8 cellular contexts compared by ENCODE assay signal in the genomic region with DNA sequence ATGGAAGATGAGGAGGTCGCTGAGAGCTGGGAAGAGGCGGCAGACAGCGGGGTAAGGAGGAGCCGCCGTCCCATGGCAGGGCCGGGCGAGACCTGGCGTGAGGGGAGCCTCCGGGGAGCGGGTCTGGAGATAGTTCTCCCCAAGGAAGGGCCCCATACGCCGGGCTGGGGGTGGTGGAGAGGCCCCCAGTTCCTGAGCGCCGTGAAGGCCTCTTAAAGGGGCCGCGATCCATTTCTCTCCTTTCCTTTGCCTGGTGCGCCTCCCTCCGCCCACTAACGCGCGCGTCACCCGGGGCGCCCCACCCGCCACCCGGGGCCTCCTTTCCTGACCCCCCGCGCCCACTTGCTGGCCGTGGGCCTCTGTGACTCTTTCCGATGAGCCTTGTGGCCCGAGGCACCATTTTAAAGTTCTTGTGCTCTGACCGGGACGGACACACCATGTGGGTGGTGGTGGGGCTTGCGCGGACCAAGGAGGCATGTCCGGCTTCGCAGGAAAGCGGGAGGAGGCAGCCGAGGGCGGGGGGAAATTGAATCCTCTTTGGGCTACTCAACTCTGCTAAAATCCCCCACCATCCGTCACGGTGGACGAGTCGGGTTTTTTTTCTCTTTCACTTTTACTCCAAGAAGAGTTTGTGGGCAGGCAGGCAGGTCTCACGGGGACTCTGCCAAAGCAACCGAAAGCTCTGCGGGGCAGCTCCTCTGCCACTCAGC. TPM values are rescaled to one million over a fixed set of nuclear protein-coding genes. Genes with fewer than 3 reads are reported as not detected.
DNase-seq lines count a peak whose midpoint lies in the region; ATAC-seq and TF ChIP-seq lines count a peak whose summit lies in the region.

No MANE protein-coding gene starts in this region.

- CTCF ChIA-PET in Caco-2 (lab: Charles Lee), result interaction anchor here (0.6 to 0.7 kb wide), 3 partner anchors 15 to 288 kb away, joined by 3 to 6 read pairs (median 3); a partner anchor contains a TSS
- CTCF ChIA-PET in PC-9 (lab: Charles Lee), result interaction anchor here (0.6 to 1.3 kb wide), 5 partner anchors 15 to 733 kb away, joined by 3 to 4 read pairs (median 3); a partner anchor contains a TSS

- H3K9me3 ChIP-seq in Caco-2 (no peaks in the 10 kb centered on the region), PC-9 (ENCODE audit: insufficient read depth, low read depth) (no peaks in the 10 kb centered on the region), neural cell (ENCODE audit: low read length) (no peaks in the 10 kb centered on the region)

- peak; percentile 60 for TF ChIP-seq RAD21 in neural cell (conservative IDR thresholded peaks at IDR 0.05)

- H3K9me3 Mint-ChIP-seq in Caco-2 (ENCODE audit: unreplicated experiment), result no peaks in the 10 kb centered on the region
- no peaks in the 10 kb centered on the region for H3K9me3 Mint-ChIP-seq in activated T-helper 1 cell treated with anti-CD3 and anti-CD28 coated beads, Interleukin-12 subunit alpha, Interleukin-12 subunit beta, Interleukin-2, Interleukin-4 antibody, amounts not matched to agents 30 ng/mL and 10 ng/mL and 1 ng/mL, durations not matched to agents 14 hours and 24 hours and 36 hours
- no peaks in the 10 kb centered on the region for H3K9me3 Mint-ChIP-seq in stimulated activated naive CD8-positive, alpha-beta T cell treated with anti-CD3 and anti-CD28 coated beads, Interleukin-15, amount 100 ng/mL, for 72 hours

- no peaks in the 10 kb centered on the region for H3K36me3 ChIP-seq in Caco-2 (ENCODE audit: control insufficient read depth, insufficient read depth, low read length)
- H3K36me3 ChIP-seq in PC-9 (ENCODE audit: low read depth), result no peaks in the 10 kb centered on the region
- no peaks in the 10 kb centered on the region for H3K36me3 ChIP-seq in neural cell (ENCODE audit: insufficient read depth, low read length)

- H3K4me1 Mint-ChIP-seq in Caco-2 (ENCODE audit: low read depth, unreplicated experiment), result peaks cover 8% of the 10 kb centered on the region
- peaks cover 44% of the 10 kb centered on the region for H3K4me1 Mint-ChIP-seq in activated T-helper 1 cell treated with anti-CD3 and anti-CD28 coated beads, Interleukin-12 subunit alpha, Interleukin-12 subunit beta, Interleukin-2, Interleukin-4 antibody, amounts not matched to agents 30 ng/mL and 10 ng/mL and 1 ng/mL, durations not matched to agents 14 hours and 24 hours and 36 hours (ENCODE audit: low read depth)
- H3K4me1 Mint-ChIP-seq in stimulated activated naive CD8-positive, alpha-beta T cell treated with anti-CD3 and anti-CD28 coated beads, Interleukin-15, amount 100 ng/mL, for 72 hours, result peaks cover 37% of the 10 kb centered on the region

- intact Hi-C loops in Caco-2 (cut with micrococcal nuclease; ENCODE audit: unreplicated experiment), result loop anchor here (2.0 to 10.0 kb wide), 3 partner anchors 15 to 840 kb away; a partner anchor contains a TSS
- intact Hi-C loops in PC-9 (cut with micrococcal nuclease; ENCODE audit: unreplicated experiment), result loop anchor here (5.0 kb wide), 2 partner anchors 75 to 355 kb away; a partner anchor contains a TSS
- intact Hi-C loops in activated T-helper 1 cell treated with anti-CD3 and anti-CD28 coated beads, Interleukin-12 subunit alpha, Interleukin-12 subunit beta, Interleukin-2, Interleukin-4 antibody, amounts not matched to agents 30 ng/mL and 10 ng/mL and 1 ng/mL, durations not matched to agents 14 hours and 24 hours and 36 hours (cut with micrococcal nuclease), result loop anchor here (1.0 to 5.0 kb wide), 13 partner anchors 15 to 843 kb away; a partner anchor contains a TSS

- BruUV-seq in Caco-2 (replicated peaks; lab: Mats Ljungman, UMichigan) (no TSS peak), PC-9 (replicated peaks; lab: Mats Ljungman, UMichigan) (TSS peak; percentile 83)

- TF ChIP-seq EP300 in neural cell (conservative IDR thresholded peaks at IDR 0.05; ENCODE audit: poor library complexity, severe bottlenecking), result peak; percentile 67

- H4K20me1 ChIP-seq in PC-9 (ENCODE audit: insufficient read depth), result peaks cover 35% of the 10 kb centered on the region
- H4K20me1 ChIP-seq in neural cell (ENCODE audit: insufficient read depth), result peaks cover 3% of the 10 kb centered on the region

- H3K27me3 ChIP-seq in Caco-2 (replicated peaks; ENCODE audit: control insufficient read depth, insufficient read depth, low read length), result no peaks in the 10 kb centered on the region
- no peaks in the 10 kb centered on the region for H3K27me3 ChIP-seq in PC-9 (ENCODE audit: insufficient read depth, low read depth)
- no peaks in the 10 kb centered on the region for H3K27me3 ChIP-seq in neural cell (ENCODE audit: insufficient read depth, low read depth, low read length)

- H3K4me3 ChIP-seq in Caco-2 (ENCODE audit: low read depth, low read length) (peak overlapping the region; percentile 78), PC-9 (peak overlapping the region; percentile 59), fibroblast of pulmonary artery (replicated peaks; ENCODE audit: low read depth, low read length) (peak overlapping the region; percentile 94), neural cell (ENCODE audit: low read length) (peak overlapping the region; percentile 99)

- H3K79me2 ChIP-seq in PC-9 (ENCODE audit: low read depth) (peaks cover 49% of the 10 kb centered on the region), neural cell (replicated peaks; ENCODE audit: insufficient read depth, low read length) (peaks cover 47% of the 10 kb centered on the region)

- peaks cover 31% of the 10 kb centered on the region for H3K36me3 Mint-ChIP-seq in Caco-2 (ENCODE audit: insufficient read depth, unreplicated experiment)
- H3K36me3 Mint-ChIP-seq in activated T-helper 1 cell treated with anti-CD3 and anti-CD28 coated beads, Interleukin-12 subunit alpha, Interleukin-12 subunit beta, Interleukin-2, Interleukin-4 antibody, amounts not matched to agents 30 ng/mL and 10 ng/mL and 1 ng/mL, durations not matched to agents 14 hours and 24 hours and 36 hours (ENCODE audit: low read depth), result peaks cover 11% of the 10 kb centered on the region

- H3K9ac ChIP-seq in neural cell (ENCODE audit: low read length), result peak overlapping the region; percentile 95

- H3K9me2 ChIP-seq in PC-9 (ENCODE audit: insufficient read depth), result no peaks in the 10 kb centered on the region
- H3K9me2 ChIP-seq in neural cell (ENCODE audit: insufficient read depth, low read length), result no peaks in the 10 kb centered on the region

- peak overlapping the region; percentile 93 for H3K27ac Mint-ChIP-seq in Caco-2 (ENCODE audit: unreplicated experiment)
- peak overlapping the region; percentile 99 for H3K27ac Mint-ChIP-seq in activated T-helper 1 cell treated with anti-CD3 and anti-CD28 coated beads, Interleukin-12 subunit alpha, Interleukin-12 subunit beta, Interleukin-2, Interleukin-4 antibody, amounts not matched to agents 30 ng/mL and 10 ng/mL and 1 ng/mL, durations not matched to agents 14 hours and 24 hours and 36 hours
- peak overlapping the region; percentile 98 to 100 for H3K27ac Mint-ChIP-seq in stimulated activated naive CD8-positive, alpha-beta T cell treated with anti-CD3 and anti-CD28 coated beads, Interleukin-15, amount 100 ng/mL, for 72 hours

- H3K4me2 ChIP-seq in PC-9, result peak overlapping the region; percentile 85
- H3K4me2 ChIP-seq in neural cell (ENCODE audit: low read length), result peak overlapping the region; percentile 99

- H3F3A ChIP-seq in PC-9 (ENCODE audit: insufficient read depth, low read depth) (no peaks in the 10 kb centered on the region; the same call in 1 of the 2 replicates), neural cell (ENCODE audit: insufficient read depth, low read length, poor library complexity, severe bottlenecking) (no peaks in the 10 kb centered on the region)

- peak overlapping the region; percentile 86 for H3K4me3 Mint-ChIP-seq in Caco-2 (ENCODE audit: unreplicated experiment)
- H3K4me3 Mint-ChIP-seq in activated T-helper 1 cell treated with anti-CD3 and anti-CD28 coated beads, Interleukin-12 subunit alpha, Interleukin-12 subunit beta, Interleukin-2, Interleukin-4 antibody, amounts not matched to agents 30 ng/mL and 10 ng/mL and 1 ng/mL, durations not matched to agents 14 hours and 24 hours and 36 hours, result peak overlapping the region; percentile 96
- H3K4me3 Mint-ChIP-seq in stimulated activated naive CD8-positive, alpha-beta T cell treated with anti-CD3 and anti-CD28 coated beads, Interleukin-15, amount 100 ng/mL, for 72 hours, result peak overlapping the region; percentile 96 to 97

- peak; percentile 57 for ATAC-seq in GM19452 (IDR thresholded peaks at IDR 0.05; ENCODE audit: unreplicated experiment)
- peak; percentile 54 for ATAC-seq in HG03571 (IDR thresholded peaks at IDR 0.05; ENCODE audit: unreplicated experiment)
- peak; percentile 83 for ATAC-seq in stimulated activated naive CD8-positive, alpha-beta T cell treated with anti-CD3 and anti-CD28 coated beads, Interleukin-15, amount 100 ng/mL, for 72 hours

- peak; percentile 67 to 78 for DNase-seq in Caco-2
- DNase-seq in PC-9, result peak; percentile 50 to 80
- DNase-seq in activated T-helper 1 cell treated with anti-CD3 and anti-CD28 coated beads, Interleukin-12 subunit alpha, Interleukin-12 subunit beta, Interleukin-2, Interleukin-4 antibody, amounts not matched to agents 30 ng/mL and 10 ng/mL and 1 ng/mL, durations not matched to agents 14 hours and 24 hours and 36 hours (ENCODE audit: low spot score), result peak; percentile 83
- DNase-seq in fibroblast of pulmonary artery (ENCODE audit: low read depth), result peak; percentile 87
- DNase-seq in stimulated activated naive CD8-positive, alpha-beta T cell treated with anti-CD3 and anti-CD28 coated beads, Interleukin-15, amount 100 ng/mL, for 72 hours, result peak; percentile 94 to 95

- POLR2A ChIA-PET in Caco-2 (lab: Charles Lee) (no interaction called here), PC-9 (lab: Charles Lee; ENCODE audit: unreplicated experiment) (interaction anchor here (0.6 kb wide), 3 partner anchors 16 to 273 kb away, joined by 3 to 4 read pairs (median 4); a partner anchor contains a TSS)

- H2AFZ ChIP-seq in PC-9, result peak overlapping the region; percentile 73
- H2AFZ ChIP-seq in neural cell (ENCODE audit: low read depth, low read length), result peak overlapping the region; percentile 83

- H3K27ac ChIP-seq in PC-9, result peak overlapping the region; percentile 74
- H3K27ac ChIP-seq in neural cell (ENCODE audit: low read length), result peak overlapping the region; percentile 98

- H3K27me3 Mint-ChIP-seq in Caco-2 (ENCODE audit: insufficient read depth, unreplicated experiment), result no peaks in the 10 kb centered on the region
- H3K27me3 Mint-ChIP-seq in activated T-helper 1 cell treated with anti-CD3 and anti-CD28 coated beads, Interleukin-12 subunit alpha, Interleukin-12 subunit beta, Interleukin-2, Interleukin-4 antibody, amounts not matched to agents 30 ng/mL and 10 ng/mL and 1 ng/mL, durations not matched to agents 14 hours and 24 hours and 36 hours (ENCODE audit: insufficient read depth), result peaks cover 3% of the 10 kb centered on the region
- no peaks in the 10 kb centered on the region for H3K27me3 Mint-ChIP-seq in stimulated activated naive CD8-positive, alpha-beta T cell treated with anti-CD3 and anti-CD28 coated beads, Interleukin-15, amount 100 ng/mL, for 72 hours

- H3K4me1 ChIP-seq in Caco-2 (peaks cover 17% of the 10 kb centered on the region), PC-9 (replicated peaks; ENCODE audit: insufficient read depth) (0 out of 2 replicates have a peak, but pooled peaks cover 7% of the 10 kb centered on the region)

- TF ChIP-seq CTCF in Caco-2 (IDR thresholded peaks at IDR 0.05; ENCODE audit: insufficient read depth in 1 of 2, low read depth in 1 of 2, low read length in 1 of 2, severe bottlenecking in 1 of 2, unreplicated experiment in 1 of 2) (no peak), PC-9 (conservative IDR thresholded peaks at IDR 0.05) (no peak), fibroblast of pulmonary artery (IDR thresholded peaks at IDR 0.05; ENCODE audit: low read length, missing control alignments) (no peak), neural cell (IDR thresholded peaks at IDR 0.05; ENCODE audit: poor library complexity, severe bottlenecking) (peak; percentile 58)

RNA-seq across cellular contexts. Expression of a gene that starts 0.4 kb away (rescaled TPM):
- 93.8 and 98.7 TPM in 2 replicates for total RNA-seq in Caco-2 (2022)
- total RNA-seq in PC-9 (2021), result 104 and 114 TPM in 2 replicates
- 212 and 216 TPM in 2 replicates for total RNA-seq in activated T-helper 1 cell treated with anti-CD3 and anti-CD28 coated beads, Interleukin-12 subunit alpha, Interleukin-12 subunit beta, Interleukin-2, Interleukin-4 antibody, amounts not matched to agents 30 ng/mL and 10 ng/mL and 1 ng/mL, durations not matched to agents 14 hours and 24 hours and 36 hours
- 13.6 and 17.6 TPM in 2 replicates for polyA plus RNA-seq in neural cell
- polyA minus RNA-seq in neural cell, result 13.6 and 19.2 TPM in 2 replicates

RNA-seq across cellular contexts. Expression of a gene that starts 15.1 kb away (rescaled TPM):
- 11.3 TPM in 2 replicates for total RNA-seq in Caco-2 (2022)
- total RNA-seq in PC-9 (2021), result 13.0 and 15.3 TPM in 2 replicates
- total RNA-seq in activated T-helper 1 cell treated with anti-CD3 and anti-CD28 coated beads, Interleukin-12 subunit alpha, Interleukin-12 subunit beta, Interleukin-2, Interleukin-4 antibody, amounts not matched to agents 30 ng/mL and 10 ng/mL and 1 ng/mL, durations not matched to agents 14 hours and 24 hours and 36 hours, result 17.1 and 19.1 TPM in 2 replicates
- polyA plus RNA-seq in neural cell, result 30.1 and 31.9 TPM in 2 replicates
- 55.8 TPM in 2 replicates for polyA minus RNA-seq in neural cell

Comparison
In these comparisons a context has a peak if more than half of its experiments do, and no peak if none do; other contexts are left out.
1. Peak in every context shown above with its lines: DNase-seq, ATAC-seq, H3K4me3 ChIP-seq and H3K27ac ChIP-seq.